In genomic region chr11:82732734-82733443, GRCh38 we compare ENCODE assay signal across 8 cellular contexts. TPM values are rescaled to one million over a fixed set of nuclear protein-coding genes. Genes with fewer than 3 reads are reported as not detected.
DNase-seq lines count a peak whose midpoint lies in the region; ATAC-seq, FAIRE-seq and TF ChIP-seq lines count a peak whose summit lies in the region.

No MANE protein-coding gene starts in this region.

- TF ChIP-seq RAD21 in A549 (conservative IDR thresholded peaks at IDR 0.05 in 1 of 2, IDR thresholded peaks at IDR 0.05 in 1 of 2): no peak

- H3K4me1 ChIP-seq in A549 (no peaks in the 10 kb centered on the region), left ventricle myocardium inferior (peaks cover 20% of the 10 kb centered on the region), sigmoid colon (peaks cover 0 to 14% (median 11%) of the 10 kb centered on the region in 4 donors)

- H3K4me3 Mint-ChIP-seq in activated T-cell treated with anti-CD3 and anti-CD28 coated beads, Interleukin-2, amount 50 U/mL, for 72 hours: peak overlapping the region; percentile 75 to 79

- TF ChIP-seq CTCF in A549 (IDR thresholded peaks at IDR 0.05) (no peak; the same call in 2 of the 3 replicates), left ventricle myocardium inferior (IDR thresholded peaks at IDR 0.05; ENCODE audit: borderline replicate concordance) (no peak), sigmoid colon (IDR thresholded peaks at IDR 0.05) (no peak)

- H3K27me3 ChIP-seq in H7 (ENCODE audit: control insufficient read depth, insufficient read depth, low read length) (peaks cover 39% of the 10 kb centered on the region), left ventricle myocardium inferior (ENCODE audit: low read depth) (peaks cover 95% of the 10 kb centered on the region), sigmoid colon (peaks cover 11 to 62% (median 42%) of the 10 kb centered on the region in 3 donors)

- peaks cover 65% of the 10 kb centered on the region for H3K27me3 Mint-ChIP-seq in activated T-cell treated with anti-CD3 and anti-CD28 coated beads, Interleukin-2, amount 50 U/mL, for 72 hours (ENCODE audit: low read depth)

- no peaks in the 10 kb centered on the region for H3K9me3 Mint-ChIP-seq in activated T-cell treated with anti-CD3 and anti-CD28 coated beads, Interleukin-2, amount 50 U/mL, for 72 hours

- intact Hi-C loops in left ventricle myocardium inferior (cut with micrococcal nuclease): no loop called here
- intact Hi-C loops in sigmoid colon (cut with DNase I): loop anchor here (5.0 kb wide), 1 partner anchor 129 kb away; no protein-coding TSS in a partner anchor

- no peaks in the 10 kb centered on the region for H3K36me3 Mint-ChIP-seq in activated T-cell treated with anti-CD3 and anti-CD28 coated beads, Interleukin-2, amount 50 U/mL, for 72 hours (ENCODE audit: insufficient read depth in 2 of 2)

- H3K36me3 ChIP-seq in H7 (replicated peaks; ENCODE audit: control insufficient read depth, insufficient read depth, low read length) (no peaks in the 10 kb centered on the region), left ventricle myocardium inferior (no peaks in the 10 kb centered on the region), sigmoid colon (no peaks in the 10 kb centered on the region)

- TF ChIP-seq EP300 in A549 (IDR thresholded peaks at IDR 0.05) (no peak), sigmoid colon (IDR thresholded peaks at IDR 0.05) (no peak)

- no peaks in the 10 kb centered on the region; the same call in 2 of the 3 replicates for H3K9me3 ChIP-seq in A549
- no peaks in the 10 kb centered on the region for H3K9me3 ChIP-seq in left ventricle myocardium inferior (replicated peaks)
- H3K9me3 ChIP-seq in sigmoid colon: no peaks in the 10 kb centered on the region

- TF ChIP-seq POLR2A in A549 (IDR thresholded peaks at IDR 0.05; ENCODE audit: low read length) (no peak), sigmoid colon (IDR thresholded peaks at IDR 0.05) (no peak)

- WGBS in A549 (ENCODE audit: missing lambda C conversion rate): 1% methylated on average over 12 of the region's 93 CpGs
- WGBS in sigmoid colon, 2 donors: 1 to 2% methylated on average over 93 of the region's 93 CpGs

- POLR2A ChIA-PET in A549 (lab: Yijun Ruan, JAX): no interaction called here

- CTCF ChIA-PET in A549 (lab: Yijun Ruan, JAX): interaction anchor here (0.9 to 4.3 kb wide), 7 partner anchors 9 to 1085 kb away, joined by 3 to 27 read pairs (median 6); no protein-coding TSS in a partner anchor

- H3K4me2 ChIP-seq in A549: peak overlapping the region; percentile 90

- H3K4me1 Mint-ChIP-seq in activated T-cell treated with anti-CD3 and anti-CD28 coated beads, Interleukin-2, amount 50 U/mL, for 72 hours (ENCODE audit: low read depth): peaks cover 14% of the 10 kb centered on the region

- no peak for FAIRE-seq in A549 (lab: Jason Lieb, UNC)

- peak overlapping the region in 1 of 2 experiments; percentile 74; a peak in 3 of 6 replicates for H3K27ac ChIP-seq in A549
- H3K27ac ChIP-seq in left ventricle myocardium inferior (replicated peaks): peak overlapping the region; percentile 23
- H3K27ac ChIP-seq in sigmoid colon: peak overlapping the region; percentile 35 to 66 (median 64)

- H3K27ac Mint-ChIP-seq in activated T-cell treated with anti-CD3 and anti-CD28 coated beads, Interleukin-2, amount 50 U/mL, for 72 hours: no peak overlapping the region

- peak overlapping the region; percentile 52 for H3K4me3 ChIP-seq in A549
- H3K4me3 ChIP-seq in H7 (ENCODE audit: insufficient read depth, low read depth, low read length): peak overlapping the region; percentile 77
- peak overlapping the region; percentile 71 for H3K4me3 ChIP-seq in left ventricle myocardium inferior
- H3K4me3 ChIP-seq in sigmoid colon: peak overlapping the region; percentile 36 to 60 (median 53)

- peak; percentile 45 to 46 for ATAC-seq in A549
- peak; percentile 58 to 59 for ATAC-seq in activated T-cell treated with anti-CD3 and anti-CD28 coated beads, Interleukin-2, amount 50 U/mL, for 72 hours (replicated peaks in 1 of 2)
- ATAC-seq in GM21576 (IDR thresholded peaks at IDR 0.05; ENCODE audit: unreplicated experiment): no peak

- no peak for DNase-seq in A549 (ENCODE audit: low read depth in 1 of 2, low spot score in 1 of 2)
- DNase-seq in H7: peak; percentile 76
- DNase-seq in activated T-cell treated with anti-CD3 and anti-CD28 coated beads, Interleukin-2, amount 50 U/mL, for 72 hours: peak; percentile 18 to 20
- no peak for DNase-seq in left ventricle myocardium inferior
- no peak for DNase-seq in sigmoid colon
- DNase-seq in NOMO-1 treated with dmso at 0.1 percent for 144 hours (lab: John Stamatoyannopoulos, UW; ENCODE audit: unreplicated experiment): no peak
- no peak for DNase-seq in OCI-M1 (lab: John Stamatoyannopoulos, UW)

TF ChIP-seq in A549, 52 proteins besides CTCF, POLR2A, EP300 and RAD21:
- TF ChIP-seq CHD4 (IDR thresholded peaks at IDR 0.05; ENCODE audit: borderline replicate concordance): no peak
- no peak for TF ChIP-seq PBX3 (IDR thresholded peaks at IDR 0.05)
- TF ChIP-seq ZNF302 (CRISPR knock-in tag; IDR thresholded peaks at IDR 0.05): no peak
- no peak for TF ChIP-seq CBX8 (IDR thresholded peaks at IDR 0.05)
- TF ChIP-seq CHD2 (IDR thresholded peaks at IDR 0.05; ENCODE audit: low read length, partially characterized antibody): no peak
- no peak for TF ChIP-seq EHMT2 (IDR thresholded peaks at IDR 0.05; ENCODE audit: low read depth)
- TF ChIP-seq KDM5A (IDR thresholded peaks at IDR 0.05): no peak
- no peak for TF ChIP-seq GATA3 (IDR thresholded peaks at IDR 0.05; ENCODE audit: borderline replicate concordance)
- TF ChIP-seq POLR2AphosphoS2 (conservative IDR thresholded peaks at IDR 0.05; ENCODE audit: low read length): no peak
- no peak for TF ChIP-seq FOXS1 (CRISPR knock-in tag; IDR thresholded peaks at IDR 0.05)
- TF ChIP-seq MYC (IDR thresholded peaks at IDR 0.05; ENCODE audit: borderline replicate concordance, low read length): no peak
- TF ChIP-seq HES2 (IDR thresholded peaks at IDR 0.05): no peak

RNA-seq across cellular contexts. Expression of gene FAM181B, which starts 0.8 kb away (rescaled TPM):
- polyA plus RNA-seq in A549 (2011; rRNA removed): not detected in 2 replicates
- 0.01 and 0.03 TPM in 2 replicates for polyA plus RNA-seq in A549 (2012; cell fraction: cytosol; rRNA removed)
- polyA plus RNA-seq in A549 (2012; cell fraction: nucleus; rRNA removed): 0.01 and 0.02 TPM in 2 replicates
- 0.01 to 0.03 TPM (median 0.03 TPM) in 3 replicates for polyA plus RNA-seq in A549 (2017; fragmentation: RNase III; extraction: RNeasy Plus Mini Kit Qiagen cat#74134 plus additional on column Dnase treatment)
- not detected in 2 replicates for polyA minus RNA-seq in A549 (2011; rRNA and poly(A)+ RNA removed)
- total RNA-seq in H7 (2014; rRNA removed; shearing (Covaris generic)): 1.1 and 1.4 TPM in 2 replicates
- not detected for total RNA-seq in activated T-cell treated with anti-CD3 and anti-CD28 coated beads, Interleukin-2, amount 50 U/mL, for 72 hours
- total RNA-seq in left ventricle myocardium inferior: 0.19 TPM
- total RNA-seq in sigmoid colon: 1 to 10 TPM in 1 of 4 donors, under 1 TPM in 3; 0.83 to 1.4 (median 0.97) TPM
- polyA plus RNA-seq in sigmoid colon: under 1 TPM; under 0.01 to 0.34 (median 0.23) TPM

Comparison
In these comparisons a context has a peak if more than half of its experiments do, and no peak if none do; other contexts are left out.
1. DNase-seq: peak in H7 (single experiment) and activated T-cell treated with anti-CD3 and anti-CD28 coated beads, Interleukin-2, amount 50 U/mL, for 72 hours (2 of 2); none in A549 (0 of 2), left ventricle myocardium inferior (single experiment), sigmoid colon (single experiment), NOMO-1 treated with dmso at 0.1 percent for 144 hours (single experiment) and OCI-M1 (single experiment).
2. Peak in every context shown above with its lines, with median percentiles within 50 percentile points of each other: H3K4me3 ChIP-seq.